ENCODE assay signal across 8 cellular contexts in the genomic region with DNA sequence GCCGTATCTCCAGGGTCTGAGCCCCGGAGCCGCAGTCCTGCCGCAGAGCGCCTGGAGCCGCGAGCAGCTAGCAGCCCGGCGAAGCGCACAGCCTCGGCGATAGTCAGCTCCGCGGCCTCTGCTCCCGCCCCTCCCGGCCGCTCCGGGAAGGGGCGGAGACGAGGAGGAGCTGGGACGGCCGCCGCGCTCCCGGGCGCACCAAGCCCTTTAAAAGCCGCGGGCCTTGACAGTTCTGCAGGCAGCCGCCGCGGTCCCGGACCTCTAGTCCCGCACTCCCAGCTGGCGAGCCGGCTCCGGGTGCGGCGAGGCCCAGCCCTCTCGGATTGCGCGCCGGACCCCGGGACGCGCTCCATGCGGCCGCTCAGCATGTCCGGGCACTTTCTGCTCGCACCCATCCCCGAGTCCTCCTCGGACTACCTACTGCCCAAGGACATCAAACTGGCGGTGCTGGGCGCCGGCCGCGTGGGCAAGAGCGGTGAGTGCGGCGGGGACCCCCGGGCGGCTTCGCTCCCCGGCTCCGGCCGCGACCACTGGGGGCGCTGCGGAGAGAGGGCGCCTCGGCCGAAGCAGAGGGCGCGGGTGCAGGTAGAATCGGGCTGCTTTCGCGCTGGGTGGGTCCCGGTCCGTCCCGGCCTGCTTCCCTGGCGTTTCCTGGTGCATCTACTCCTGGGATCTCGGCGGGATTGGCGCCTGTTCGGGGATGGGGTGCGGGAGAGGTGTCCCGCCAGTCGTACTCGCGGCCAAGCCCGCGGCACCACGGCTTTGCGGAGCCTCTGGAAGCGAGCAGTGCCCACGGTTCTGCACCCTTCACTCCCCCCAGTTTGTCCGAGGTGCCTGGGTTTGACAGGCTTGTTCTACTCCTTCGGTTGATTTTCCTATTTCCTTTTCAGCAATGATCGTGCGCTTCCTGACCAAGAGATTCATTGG. TPM values are rescaled to one million over a fixed set of nuclear protein-coding genes. Genes with fewer than 3 reads are reported as not detected.
A peak's percentile ranks its signal among the peaks of the same experiment; 100 is the strongest.
DNase-seq lines count a peak whose midpoint lies in the region; ATAC-seq and TF ChIP-seq lines count a peak whose summit lies in the region.

A gene with protein sequence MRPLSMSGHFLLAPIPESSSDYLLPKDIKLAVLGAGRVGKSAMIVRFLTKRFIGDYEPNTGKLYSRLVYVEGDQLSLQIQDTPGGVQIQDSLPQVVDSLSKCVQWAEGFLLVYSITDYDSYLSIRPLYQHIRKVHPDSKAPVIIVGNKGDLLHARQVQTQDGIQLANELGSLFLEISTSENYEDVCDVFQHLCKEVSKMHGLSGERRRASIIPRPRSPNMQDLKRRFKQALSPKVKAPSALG (plus strand): TSS at position 237 of the 927 bp plus-strand sequence. CDS start 115 bp downstream, at position 352.

- no peaks in the 10 kb centered on the region for H3K36me3 ChIP-seq in psoas muscle (ENCODE audit: insufficient read depth in 1 of 2, low read depth in 1 of 2)
- H3K36me3 ChIP-seq in urinary bladder (ENCODE audit: insufficient read depth), result no peaks in the 10 kb centered on the region

- DNase-seq in GM10266 (ENCODE audit: extremely low spot score) (peak; percentile 85), GOT3 (lab: John Stamatoyannopoulos, UW) (peak; percentile 74), LoVo (ENCODE audit: low spot score) (peak; percentile 90), T-helper 1 cell (peak; percentile 51 to 67 (median 60)), left ventricle myocardium superior (peak; percentile 93), psoas muscle (peak; percentile 83 to 91)

- WGBS in psoas muscle, 3 donors, result 1 to 2% (median 1%) methylated on average over 55 to 99 of the region's 99 CpGs
- under 1% methylated on average over 99 of the region's 99 CpGs for WGBS in urinary bladder

- no peaks in the 10 kb centered on the region for H3K9me3 ChIP-seq in psoas muscle

- no peaks in the 10 kb centered on the region for H3K27me3 ChIP-seq in psoas muscle (ENCODE audit: insufficient read depth in 3 of 3, low read length in 2 of 3)

- ATAC-seq in left ventricle myocardium superior (peak; percentile 96), psoas muscle (peak; percentile 92 to 95 (median 93))

- H3K4me3 ChIP-seq in psoas muscle (peak within 1 kb of the TSS; percentile 78), urinary bladder (ENCODE audit: low read depth, low read length) (peak within 1 kb of the TSS; percentile 73)

- intact Hi-C loops in left ventricle myocardium superior (cut with micrococcal nuclease), result no loop called here
- intact Hi-C loops in psoas muscle (cut with DNase I), result no loop called here

- TF ChIP-seq CTCF in GM10266 (IDR thresholded peaks at IDR 0.05; ENCODE audit: control insufficient read depth, insufficient read depth, low read depth, missing control alignments) (peak; percentile 90), psoas muscle (IDR thresholded peaks at IDR 0.05) (peak; percentile 95)

- H3K27ac ChIP-seq in angular gyrus (ENCODE audit: low read depth, low read length), result peak within 1 kb of the TSS; percentile 83
- peak within 1 kb of the TSS; percentile 86 for H3K27ac ChIP-seq in psoas muscle
- peak within 1 kb of the TSS; percentile 79 for H3K27ac ChIP-seq in urinary bladder (ENCODE audit: low read depth)

- H3K4me1 ChIP-seq in psoas muscle, result peaks cover 4% of the 10 kb centered on the region
- no peaks in the 10 kb centered on the region for H3K4me1 ChIP-seq in urinary bladder (ENCODE audit: insufficient read depth)

RNA-seq across cellular contexts. Expression of the gene that starts here (rescaled TPM):
- 7.9 TPM for total RNA-seq in left ventricle myocardium superior
- 1 to 10 TPM; 2.6 to 6.4 (median 4.4) TPM for total RNA-seq in psoas muscle
- 1 to 10 TPM; 2.3 to 3.3 (median 2.6) TPM for polyA plus RNA-seq in psoas muscle
- 8.8 TPM for total RNA-seq in urinary bladder
- 44.4 TPM for polyA plus RNA-seq in urinary bladder

Comparison
In these comparisons a context has a peak if more than half of its experiments do, and no peak if none do; other contexts are left out.
1. Peak in every context shown above with its lines: DNase-seq, ATAC-seq, H3K4me3 ChIP-seq and H3K27ac ChIP-seq.
2. RNA of the gene that starts here (polyA plus RNA-seq): 44.4 TPM in urinary bladder (single experiment); 2.3 to 3.3 TPM in psoas muscle; every median in the first group is over 10 times any median in the second.